11 cellular contexts compared by ENCODE assay signal in genomic region chr3:145088917-145089316, GRCh38.
DNase-seq lines count a peak whose midpoint lies in the region; ATAC-seq lines count a peak whose summit lies in the region.
"Had no signal": no experiment of that assay in that cellular context is flagged by ENCODE, and none has a peak within 500 bp of the region (broad histone marks: within the 10 kb centered on the region; RNA-seq: fewer than 3 reads in every experiment).

No MANE protein-coding gene starts in this region.

- H3K9me3 Mint-ChIP-seq in stimulated activated naive B cell treated with anti-CD40 and anti-IgM and Interleukin-4, amounts not matched to agents 10 μg/mL and 1 μg/mL and 100 μg/mL, for 72 hours: no peaks in the 10 kb centered on the region

- no peaks in the 10 kb centered on the region for H3K36me3 Mint-ChIP-seq in stimulated activated naive B cell treated with anti-CD40 and anti-IgM and Interleukin-4, amounts not matched to agents 10 μg/mL and 1 μg/mL and 100 μg/mL, for 72 hours

- peaks cover 4 to 21% of the 10 kb centered on the region in 2 donors for H3K4me1 Mint-ChIP-seq in stimulated activated naive B cell treated with anti-CD40 and anti-IgM and Interleukin-4, amounts not matched to agents 10 μg/mL and 1 μg/mL and 100 μg/mL, for 72 hours

- H3K4me3 Mint-ChIP-seq in stimulated activated naive B cell treated with anti-CD40 and anti-IgM and Interleukin-4, amounts not matched to agents 10 μg/mL and 1 μg/mL and 100 μg/mL, for 72 hours: no peak overlapping the region

- no peaks in the 10 kb centered on the region for H3K27me3 Mint-ChIP-seq in stimulated activated naive B cell treated with anti-CD40 and anti-IgM and Interleukin-4, amounts not matched to agents 10 μg/mL and 1 μg/mL and 100 μg/mL, for 72 hours

- ATAC-seq in HG02588 (IDR thresholded peaks at IDR 0.05; ENCODE audit: unreplicated experiment): peak; percentile 55
- peak; percentile 75 for ATAC-seq in HG03442 (IDR thresholded peaks at IDR 0.05; ENCODE audit: unreplicated experiment)
- peak; percentile 90 to 91 for ATAC-seq in stimulated activated naive B cell treated with anti-CD40 and anti-IgM and Interleukin-4, amounts not matched to agents 10 μg/mL and 1 μg/mL and 100 μg/mL, for 72 hours (replicated peaks)

- H3K27ac Mint-ChIP-seq in stimulated activated naive B cell treated with anti-CD40 and anti-IgM and Interleukin-4, amounts not matched to agents 10 μg/mL and 1 μg/mL and 100 μg/mL, for 72 hours: no peak overlapping the region

- peak; percentile 6 for DNase-seq in SKM-1 treated with dmso at 0.1 percent for 144 hours (lab: John Stamatoyannopoulos, UW; ENCODE audit: unreplicated experiment)
- no peak for DNase-seq in SKM-1 (lab: John Stamatoyannopoulos, UW; ENCODE audit: unreplicated experiment)
- DNase-seq in stimulated activated naive B cell treated with anti-CD40 and anti-IgM and Interleukin-4, amounts not matched to agents 10 μg/mL and 1 μg/mL and 100 μg/mL, for 72 hours: no peak
- DNase-seq in stimulated activated CD4-positive, alpha-beta T cell treated with anti-CD3 and anti-CD28 coated beads, Interleukin-2, amount 100 ng/mL, for 48 hours: no peak
- DNase-seq in DMS114 treated with DMSO at 0.1 percent for 48 hours (lab: John Stamatoyannopoulos, UW; ENCODE audit: unreplicated experiment): no peak
- no peak for DNase-seq in retina
- DNase-seq: activated naive CD4-positive, alpha-beta T cell treated with anti-CD3 and anti-CD28 coated beads, Interleukin-2, amount 50 U/mL, for 16 hours; MG63; stimulated activated CD4-positive, alpha-beta T cell treated with anti-CD3 and anti-CD28 coated beads, Interleukin-15, amount 100 ng/mL, for 24 hours had no signal
